Comparison of ENCODE assay signal across 28 cellular contexts in genomic region chr1:208078752-208079151, GRCh38.
"Had no signal": no experiment of that assay in that cellular context is flagged by ENCODE, and none has a peak within 500 bp of the region (broad histone marks: within the 10 kb centered on the region; RNA-seq: fewer than 3 reads in every experiment).

No MANE protein-coding gene starts in this region.

- H3K9me3 ChIP-seq: body of pancreas, esophagus squamous epithelium, left ventricle myocardium inferior, prostate gland, sigmoid colon, thyroid gland had no signal

- H3K27ac ChIP-seq: body of pancreas, cardiac muscle cell, epithelial cell of prostate, esophagus squamous epithelium, left ventricle myocardium inferior, prostate gland, sigmoid colon, thyroid gland had no signal

- H3K36me3 ChIP-seq: prostate gland had no signal

- H3K4me1 ChIP-seq: esophagus squamous epithelium, prostate gland, sigmoid colon had no signal

- H3K4me2 ChIP-seq: smooth muscle cell had no signal

- H3K27me3 ChIP-seq: body of pancreas, cardiac muscle cell, esophagus squamous epithelium, sigmoid colon, thyroid gland had no signal

- H3K4me3 Mint-ChIP-seq: activated B cell treated with CpG ODN at 0.5 μM for 24 hours; activated CD8-positive, alpha-beta T cell treated with anti-CD3 and anti-CD28 coated beads for 36 hours; activated naive CD8-positive, alpha-beta T cell; stimulated activated memory B cell treated with anti-CD40 and anti-IgM and Interleukin-4, amounts not matched to agents 10 μg/mL and 1 μg/mL and 100 μg/mL, for 72 hours; stimulated activated naive CD8-positive, alpha-beta T cell treated with anti-CD3 and anti-CD28 coated beads, Interleukin-15, amount 100 ng/mL, for 72 hours; T-cell had no signal

- H3K4me1 Mint-ChIP-seq: activated B cell treated with CpG ODN at 0.5 μM for 24 hours; stimulated activated memory B cell treated with anti-CD40 and anti-IgM and Interleukin-4, amounts not matched to agents 10 μg/mL and 1 μg/mL and 100 μg/mL, for 72 hours; stimulated activated naive CD8-positive, alpha-beta T cell treated with anti-CD3 and anti-CD28 coated beads, Interleukin-15, amount 100 ng/mL, for 72 hours; T-cell had no signal

- DNase-seq: activated B cell treated with CpG ODN at 0.5 μM for 24 hours; activated CD4-positive, alpha-beta T cell treated with anti-CD3 and anti-CD28 coated beads, Interleukin-2, amount 50 U/mL, for 1 hour; activated CD8-positive, alpha-beta T cell treated with anti-CD3 and anti-CD28 coated beads for 36 hours; activated naive CD4-positive, alpha-beta T cell treated with Interleukin-2 at 50 U/mL for 16 hours; activated T-cell treated with anti-CD3 and anti-CD28 coated beads, Interleukin-2, amount 50 U/mL, for 48 hours; aorta; body of pancreas; dermis blood vessel endothelial cell; effector CD8-positive, alpha-beta T cell; esophagus squamous epithelium; foreskin melanocyte; islet precursor cell; left ventricle myocardium inferior; sigmoid colon; stimulated activated CD4-positive, alpha-beta T cell treated with anti-CD3 and anti-CD28 coated beads, Interleukin-1b, Interleukin-23, amount 100 ng/mL, for 48 hours; stimulated activated CD4-positive, alpha-beta T cell treated with anti-CD3 and anti-CD28 coated beads, Interleukin-4, amount 100 ng/mL, for 4 hours; stimulated activated CD8-positive, alpha-beta memory T cell treated with anti-CD3 and anti-CD28 coated beads, Interleukin-4, amount 100 ng/mL, for 48 hours; stimulated activated naive CD8-positive, alpha-beta T cell treated with anti-CD3 and anti-CD28 coated beads, Interleukin-15, amount 100 ng/mL, for 72 hours; T-cell; thyroid gland had no signal

- H3K9me3 Mint-ChIP-seq: activated B cell treated with CpG ODN at 0.5 μM for 24 hours; activated CD8-positive, alpha-beta T cell treated with anti-CD3 and anti-CD28 coated beads for 36 hours; activated T-helper 2 cell treated with anti-CD3 and anti-CD28 coated beads, Interferon-gamma antibody, Interleukin-2, Interleukin-4, amounts not matched to agents 10 μg/mL and 5 μg/mL and 100 μg/mL, durations not matched to agents 14 hours and 24 hours and 36 hours; stimulated activated memory B cell treated with anti-CD40 and anti-IgM and Interleukin-4, amounts not matched to agents 10 μg/mL and 1 μg/mL and 100 μg/mL, for 72 hours; stimulated activated naive CD8-positive, alpha-beta T cell treated with anti-CD3 and anti-CD28 coated beads, Interleukin-15, amount 100 ng/mL, for 72 hours; T-cell had no signal

- H3K27me3 Mint-ChIP-seq: activated CD8-positive, alpha-beta T cell treated with anti-CD3 and anti-CD28 coated beads for 36 hours; activated naive CD8-positive, alpha-beta T cell; stimulated activated naive CD8-positive, alpha-beta T cell treated with anti-CD3 and anti-CD28 coated beads, Interleukin-15, amount 100 ng/mL, for 72 hours had no signal

- H3K27ac Mint-ChIP-seq: activated B cell treated with CpG ODN at 0.5 μM for 24 hours; activated CD8-positive, alpha-beta T cell treated with anti-CD3 and anti-CD28 coated beads for 36 hours; activated naive CD8-positive, alpha-beta T cell; activated T-helper 2 cell treated with anti-CD3 and anti-CD28 coated beads, Interferon-gamma antibody, Interleukin-2, Interleukin-4, amounts not matched to agents 10 μg/mL and 5 μg/mL and 100 μg/mL, durations not matched to agents 14 hours and 24 hours and 36 hours; stimulated activated memory B cell treated with anti-CD40 and anti-IgM and Interleukin-4, amounts not matched to agents 10 μg/mL and 1 μg/mL and 100 μg/mL, for 72 hours; stimulated activated naive CD8-positive, alpha-beta T cell treated with anti-CD3 and anti-CD28 coated beads, Interleukin-15, amount 100 ng/mL, for 72 hours; T-cell had no signal

- FAIRE-seq: endometrium had no signal

- ATAC-seq: activated CD8-positive, alpha-beta T cell treated with anti-CD3 and anti-CD28 coated beads for 36 hours; body of pancreas; stimulated activated memory B cell treated with anti-CD40 and anti-IgM and Interleukin-4, amounts not matched to agents 10 μg/mL and 1 μg/mL and 100 μg/mL, for 72 hours; stimulated activated naive CD8-positive, alpha-beta T cell treated with anti-CD3 and anti-CD28 coated beads, Interleukin-15, amount 100 ng/mL, for 72 hours; T-cell had no signal

- H3K36me3 Mint-ChIP-seq: activated naive CD8-positive, alpha-beta T cell; stimulated activated memory B cell treated with anti-CD40 and anti-IgM and Interleukin-4, amounts not matched to agents 10 μg/mL and 1 μg/mL and 100 μg/mL, for 72 hours; T-cell had no signal

- H3K4me3 ChIP-seq: body of pancreas, cardiac muscle cell, esophagus squamous epithelium, left ventricle myocardium inferior, prostate gland, sigmoid colon, smooth muscle cell, thyroid gland had no signal
